Comparison of ENCODE assay signal across 1 cellular context in the genomic region with DNA sequence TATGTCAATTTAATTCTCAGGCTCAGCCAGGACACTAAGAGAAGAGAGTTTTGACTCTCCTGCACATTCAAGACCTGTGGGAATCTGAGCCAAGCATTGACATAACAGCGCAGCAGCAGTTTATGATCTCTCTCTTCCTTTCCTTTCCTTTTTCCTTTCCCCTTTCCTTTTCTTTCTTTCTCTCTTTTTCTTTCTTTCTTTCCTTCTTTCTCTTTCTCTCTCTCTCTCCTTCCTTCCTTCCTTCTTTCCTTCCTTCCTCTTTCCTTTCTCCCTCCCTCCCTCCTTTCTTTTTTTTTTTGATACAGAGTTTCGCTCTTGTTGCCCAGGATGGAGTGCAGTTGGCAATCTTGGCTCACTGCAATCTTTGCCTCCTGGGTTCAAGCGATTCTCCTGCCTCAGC.
TF ChIP-seq lines count a peak whose summit lies in the region.

No MANE protein-coding gene starts in this region.

TF ChIP-seq in K562, 482 proteins besides CTCF, POLR2A, EP300 and RAD21:
- no peak for TF ChIP-seq KDM4B (IDR thresholded peaks at IDR 0.05; ENCODE audit: borderline replicate concordance in 2 of 2, low read depth in 1 of 2)
- TF ChIP-seq, protein P1, sequence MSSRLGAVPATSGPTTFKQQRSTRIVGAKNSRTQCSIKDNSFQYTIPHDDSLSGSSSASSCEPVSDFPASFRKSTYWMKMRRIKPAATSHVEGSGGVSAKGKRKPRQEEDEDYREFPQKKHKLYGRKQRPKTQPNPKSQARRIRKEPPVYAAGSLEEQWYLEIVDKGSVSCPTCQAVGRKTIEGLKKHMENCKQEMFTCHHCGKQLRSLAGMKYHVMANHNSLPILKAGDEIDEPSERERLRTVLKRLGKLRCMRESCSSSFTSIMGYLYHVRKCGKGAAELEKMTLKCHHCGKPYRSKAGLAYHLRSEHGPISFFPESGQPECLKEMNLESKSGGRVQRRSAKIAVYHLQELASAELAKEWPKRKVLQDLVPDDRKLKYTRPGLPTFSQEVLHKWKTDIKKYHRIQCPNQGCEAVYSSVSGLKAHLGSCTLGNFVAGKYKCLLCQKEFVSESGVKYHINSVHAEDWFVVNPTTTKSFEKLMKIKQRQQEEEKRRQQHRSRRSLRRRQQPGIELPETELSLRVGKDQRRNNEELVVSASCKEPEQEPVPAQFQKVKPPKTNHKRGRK (tag; IDR thresholded peaks at IDR 0.05): peak; percentile 81
